Comparison of ENCODE assay signal across 8 cellular contexts in genomic region chr20:63831696-63832686, GRCh38. TPM values are rescaled to one million over a fixed set of nuclear protein-coding genes. Genes with fewer than 3 reads are reported as not detected.
DNase-seq lines count a peak whose midpoint lies in the region; ATAC-seq lines count a peak whose summit lies in the region.

No MANE protein-coding gene starts in this region.

- H3K36me3 Mint-ChIP-seq in T-helper 2 cell treated with Interferon-gamma antibody and Interleukin-4, amounts not matched to agents 5 μg/mL and 100 μg/mL, for 36 hours (ENCODE audit: low read depth) = no peaks in the 10 kb centered on the region
- H3K36me3 Mint-ChIP-seq in activated T-helper 17 cell treated with anti-CD3 and anti-CD28 coated beads, Interleukin-2, amount 50 U/mL, for 72 hours (ENCODE audit: low read depth) = peaks cover 11% of the 10 kb centered on the region
- H3K36me3 Mint-ChIP-seq in stimulated activated effector memory CD8-positive, alpha-beta T cell treated with anti-CD3 and anti-CD28 coated beads, Interleukin-12 subunit alpha, Interleukin-12 subunit beta, amount 100 ng/mL, for 72 hours = peaks cover 5% of the 10 kb centered on the region

- DNase-seq in T-helper 2 cell treated with Interferon-gamma antibody and Interleukin-4, amounts not matched to agents 5 μg/mL and 100 μg/mL, for 36 hours (ENCODE audit: low spot score) = peak; percentile 9
- no peak for DNase-seq in T-helper 2 cell
- DNase-seq in iPS-NIHi7 (ENCODE audit: extremely low spot score) = peak; percentile 41
- DNase-seq in stimulated activated effector memory CD8-positive, alpha-beta T cell treated with anti-CD3 and anti-CD28 coated beads, Interleukin-12 subunit alpha, Interleukin-12 subunit beta, amount 100 ng/mL, for 72 hours (ENCODE audit: low spot score in 2 of 2) = no peak
- no peak for DNase-seq in pons (ENCODE audit: low spot score)
- no peak for DNase-seq in effector CD8-positive, alpha-beta T cell (lab: John Stamatoyannopoulos, UW)
- DNase-seq in SKM-1 (lab: John Stamatoyannopoulos, UW; ENCODE audit: unreplicated experiment) = no peak

- no peak overlapping the region for H3K27ac Mint-ChIP-seq in T-helper 2 cell treated with Interferon-gamma antibody and Interleukin-4, amounts not matched to agents 5 μg/mL and 100 μg/mL, for 36 hours
- no peak overlapping the region for H3K27ac Mint-ChIP-seq in activated T-helper 17 cell treated with anti-CD3 and anti-CD28 coated beads, Interleukin-2, amount 50 U/mL, for 72 hours
- no peak overlapping the region for H3K27ac Mint-ChIP-seq in stimulated activated effector memory CD8-positive, alpha-beta T cell treated with anti-CD3 and anti-CD28 coated beads, Interleukin-12 subunit alpha, Interleukin-12 subunit beta, amount 100 ng/mL, for 72 hours

- H3K4me1 Mint-ChIP-seq in T-helper 2 cell treated with Interferon-gamma antibody and Interleukin-4, amounts not matched to agents 5 μg/mL and 100 μg/mL, for 36 hours (ENCODE audit: low read depth) = peaks cover 8% of the 10 kb centered on the region
- peaks cover 10% of the 10 kb centered on the region for H3K4me1 Mint-ChIP-seq in activated T-helper 17 cell treated with anti-CD3 and anti-CD28 coated beads, Interleukin-2, amount 50 U/mL, for 72 hours
- peaks cover 15% of the 10 kb centered on the region for H3K4me1 Mint-ChIP-seq in stimulated activated effector memory CD8-positive, alpha-beta T cell treated with anti-CD3 and anti-CD28 coated beads, Interleukin-12 subunit alpha, Interleukin-12 subunit beta, amount 100 ng/mL, for 72 hours

- H3K27me3 Mint-ChIP-seq in T-helper 2 cell treated with Interferon-gamma antibody and Interleukin-4, amounts not matched to agents 5 μg/mL and 100 μg/mL, for 36 hours (ENCODE audit: low read depth) = peaks cover 43% of the 10 kb centered on the region
- peaks cover 18% of the 10 kb centered on the region for H3K27me3 Mint-ChIP-seq in activated T-helper 17 cell treated with anti-CD3 and anti-CD28 coated beads, Interleukin-2, amount 50 U/mL, for 72 hours

- no peaks in the 10 kb centered on the region for H3K9me3 Mint-ChIP-seq in T-helper 2 cell treated with Interferon-gamma antibody and Interleukin-4, amounts not matched to agents 5 μg/mL and 100 μg/mL, for 36 hours
- H3K9me3 Mint-ChIP-seq in activated T-helper 17 cell treated with anti-CD3 and anti-CD28 coated beads, Interleukin-2, amount 50 U/mL, for 72 hours = no peaks in the 10 kb centered on the region
- H3K9me3 Mint-ChIP-seq in stimulated activated effector memory CD8-positive, alpha-beta T cell treated with anti-CD3 and anti-CD28 coated beads, Interleukin-12 subunit alpha, Interleukin-12 subunit beta, amount 100 ng/mL, for 72 hours = no peaks in the 10 kb centered on the region

- peak; percentile 20 for ATAC-seq in activated T-helper 17 cell treated with anti-CD3 and anti-CD28 coated beads, Interleukin-2, amount 50 U/mL, for 72 hours (replicated peaks)
- peak; percentile 2 for ATAC-seq in stimulated activated effector memory CD8-positive, alpha-beta T cell treated with anti-CD3 and anti-CD28 coated beads, Interleukin-12 subunit alpha, Interleukin-12 subunit beta, amount 100 ng/mL, for 72 hours

- peak overlapping the region; percentile 42 for H3K4me3 Mint-ChIP-seq in T-helper 2 cell treated with Interferon-gamma antibody and Interleukin-4, amounts not matched to agents 5 μg/mL and 100 μg/mL, for 36 hours
- H3K4me3 Mint-ChIP-seq in activated T-helper 17 cell treated with anti-CD3 and anti-CD28 coated beads, Interleukin-2, amount 50 U/mL, for 72 hours = no peak overlapping the region
- H3K4me3 Mint-ChIP-seq in stimulated activated effector memory CD8-positive, alpha-beta T cell treated with anti-CD3 and anti-CD28 coated beads, Interleukin-12 subunit alpha, Interleukin-12 subunit beta, amount 100 ng/mL, for 72 hours = peak overlapping the region; percentile 51

RNA-seq across cellular contexts. Expression of gene ZBTB46, which starts 0.9 kb away (rescaled TPM):
- total RNA-seq in activated T-helper 17 cell treated with anti-CD3 and anti-CD28 coated beads, Interleukin-2, amount 50 U/mL, for 72 hours = 1 to 10 TPM in 1 of 2 donors, under 1 TPM in 1; 0.54 to 6.2 TPM

RNA-seq across cellular contexts. Expression of gene ABHD16B, which starts 29.3 kb away (rescaled TPM):
- under 1 TPM in 1 of 2 donors, not detected in 1; 0.19 TPM for total RNA-seq in activated T-helper 17 cell treated with anti-CD3 and anti-CD28 coated beads, Interleukin-2, amount 50 U/mL, for 72 hours

RNA-seq across cellular contexts. Expression of gene TPD52L2, which starts 33.1 kb away (rescaled TPM):
- total RNA-seq in activated T-helper 17 cell treated with anti-CD3 and anti-CD28 coated beads, Interleukin-2, amount 50 U/mL, for 72 hours = 10 to 100 TPM; 54.8 to 92.9 TPM

Comparison
In these comparisons a context has a peak if more than half of its experiments do, and no peak if none do; other contexts are left out.
1. DNase-seq: peak in T-helper 2 cell treated with Interferon-gamma antibody and Interleukin-4, amounts not matched to agents 5 μg/mL and 100 μg/mL, for 36 hours (single experiment) and iPS-NIHi7 (single experiment); none in T-helper 2 cell (0 of 5), stimulated activated effector memory CD8-positive, alpha-beta T cell treated with anti-CD3 and anti-CD28 coated beads, Interleukin-12 subunit alpha, Interleukin-12 subunit beta, amount 100 ng/mL, for 72 hours (0 of 2), pons (single experiment), effector CD8-positive, alpha-beta T cell (single experiment) and SKM-1 (single experiment).